Comparison of ENCODE assay signal across 9 cellular contexts in the genomic region with DNA sequence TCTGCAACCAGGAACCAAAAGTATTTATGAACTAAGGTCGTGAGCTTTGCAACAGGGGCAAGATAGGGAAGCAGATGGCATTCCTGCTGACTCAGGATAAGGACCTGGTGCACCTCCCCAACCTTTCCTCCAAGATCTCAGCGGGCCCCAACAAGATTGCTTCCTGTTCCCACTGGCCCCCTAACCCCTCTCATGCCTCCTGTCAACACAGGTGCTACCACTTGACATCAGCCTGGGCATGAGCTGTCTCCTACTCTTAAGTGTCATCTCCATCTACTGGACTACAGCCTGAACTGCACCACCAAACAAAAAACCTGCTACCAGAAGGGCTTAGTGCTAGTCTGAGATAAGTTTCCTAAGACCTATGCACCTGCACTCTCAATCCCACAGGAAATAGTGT. TPM values are rescaled to one million over a fixed set of nuclear protein-coding genes. Genes with fewer than 3 reads are reported as not detected.
DNase-seq lines count a peak whose midpoint lies in the region; ATAC-seq and TF ChIP-seq lines count a peak whose summit lies in the region.
"Had no signal": no experiment of that assay in that cellular context is flagged by ENCODE, and none has a peak within 500 bp of the region (broad histone marks: within the 10 kb centered on the region; RNA-seq: fewer than 3 reads in every experiment).

No MANE protein-coding gene starts in this region.

- H3K27ac Mint-ChIP-seq in chondrocyte (ENCODE audit: unreplicated experiment) = no peak overlapping the region
- H3K27ac Mint-ChIP-seq in nephron = no peak overlapping the region
- H3K27ac Mint-ChIP-seq: memory B cell had no signal

- H3K9me3 Mint-ChIP-seq in chondrocyte (ENCODE audit: low read depth) (peaks cover 12% of the 10 kb centered on the region), nephron (peaks cover 36% of the 10 kb centered on the region)

- H3K4me3 Mint-ChIP-seq in chondrocyte (ENCODE audit: unreplicated experiment) (no peak overlapping the region), nephron (no peak overlapping the region)
- H3K4me3 Mint-ChIP-seq: memory B cell had no signal

- H3K36me3 Mint-ChIP-seq in chondrocyte (ENCODE audit: low read depth) (peaks cover 24% of the 10 kb centered on the region), nephron (ENCODE audit: low read depth) (peaks cover 88% of the 10 kb centered on the region)

- no peak for ATAC-seq in HG02981 (IDR thresholded peaks at IDR 0.05; ENCODE audit: unreplicated experiment)
- ATAC-seq in HG03439 (IDR thresholded peaks at IDR 0.05; ENCODE audit: unreplicated experiment) = no peak

- no peaks in the 10 kb centered on the region for H3K4me1 Mint-ChIP-seq in chondrocyte (ENCODE audit: low read depth)
- H3K4me1 Mint-ChIP-seq in nephron = no peaks in the 10 kb centered on the region

- TF ChIP-seq CTCF in AG10803 (conservative IDR thresholded peaks at IDR 0.05; ENCODE audit: low read length) (peak; percentile 59), GM12875 (IDR thresholded peaks at IDR 0.05; ENCODE audit: borderline replicate concordance, insufficient read depth, low read depth, low read length) (peak; percentile 69; the same call in 1 of the 2 replicates), chondrocyte (IDR thresholded peaks at IDR 0.05) (peak; percentile 71), nephron (IDR thresholded peaks at IDR 0.05; ENCODE audit: unreplicated experiment in 3 of 3) (peak in 2 of 3 experiments; percentile 14 to 28)

- DNase-seq in AG10803 (ENCODE audit: low read depth) (peak; percentile 24), NCI-H510A (lab: John Stamatoyannopoulos, UW) (peak; percentile 28), chondrocyte (ENCODE audit: low spot score) (no peak), NCI-H128 (lab: John Stamatoyannopoulos, UW; ENCODE audit: unreplicated experiment) (no peak)

- H3K4me3 ChIP-seq in AG10803 (ENCODE audit: low read length) (no peak overlapping the region), GM12875 (ENCODE audit: low read depth, low read length) (no peak overlapping the region)

- no peaks in the 10 kb centered on the region for H3K27me3 Mint-ChIP-seq in chondrocyte (ENCODE audit: low read depth)
- no peaks in the 10 kb centered on the region for H3K27me3 Mint-ChIP-seq in nephron (ENCODE audit: low read depth)
- H3K27me3 Mint-ChIP-seq: memory B cell had no signal

RNA-seq across cellular contexts. Expression of gene MED6, which starts 32.7 kb away (rescaled TPM):
- 26.5 to 31.7 TPM (median 27.5 TPM) in 3 replicates for total RNA-seq in chondrocyte

RNA-seq across cellular contexts. Expression of gene ADAM20, which starts 33.0 kb away (rescaled TPM):
- total RNA-seq in chondrocyte = 0.35 to 1.3 TPM (median 0.87 TPM) in 3 replicates

Comparison
In these comparisons a context has a peak if more than half of its experiments do, and no peak if none do; other contexts are left out.
1. DNase-seq: peak in AG10803 (single experiment) and NCI-H510A (single experiment); none in chondrocyte (single experiment) and NCI-H128 (single experiment).
2. CTCF ChIP-seq: peak in every context shown above with its lines; median percentile 71 in chondrocyte; 69 in GM12875; 59 in AG10803; 21 in nephron.